8 cellular contexts compared by ENCODE assay signal in genomic region chr4:106898621-106899230, GRCh38.
A peak's percentile ranks its signal among the peaks of the same experiment; 100 is the strongest.
DNase-seq lines count a peak whose midpoint lies in the region; ATAC-seq and TF ChIP-seq lines count a peak whose summit lies in the region.

No MANE protein-coding gene starts in this region.

- TF ChIP-seq CTCF in omental fat pad (IDR thresholded peaks at IDR 0.05), result no peak

- no peak overlapping the region for H3K27ac ChIP-seq in SJSA1

- H3K4me1 ChIP-seq in SJSA1 (replicated peaks), result no peaks in the 10 kb centered on the region

- H3K27me3 ChIP-seq in SJSA1 (replicated peaks), result no peaks in the 10 kb centered on the region

- no peaks in the 10 kb centered on the region for H3K9me3 ChIP-seq in SJSA1 (replicated peaks)

- no peak overlapping the region for H3K4me3 ChIP-seq in SJSA1

- no peaks in the 10 kb centered on the region for H3K36me3 ChIP-seq in SJSA1

- ATAC-seq in GM19395 (IDR thresholded peaks at IDR 0.05; ENCODE audit: unreplicated experiment), result peak; percentile 90
- peak; percentile 84 for ATAC-seq in HG03565 (IDR thresholded peaks at IDR 0.05; ENCODE audit: unreplicated experiment)
- ATAC-seq in omental fat pad (ENCODE audit: low FRiP score), result no peak

- DNase-seq in NCI-H2171 treated with DMSO at 0.1 percent for 48 hours (lab: John Stamatoyannopoulos, UW) (peak; percentile 1), NCI-H2171 (lab: John Stamatoyannopoulos, UW) (no peak), SJSA1 (ENCODE audit: low read depth in 1 of 2, low spot score in 2 of 2) (peak; percentile 29 to 50), fibroblast of gingiva (ENCODE audit: low read depth) (peak; percentile 57), pulmonary artery endothelial cell (ENCODE audit: low read depth, low spot score) (peak; percentile 10), omental fat pad (ENCODE audit: low spot score) (no peak)

Comparison
In these comparisons a context has a peak if more than half of its experiments do, and no peak if none do; other contexts are left out.
1. DNase-seq: peak in NCI-H2171 treated with DMSO at 0.1 percent for 48 hours (single experiment), SJSA1 (2 of 2), fibroblast of gingiva (single experiment) and pulmonary artery endothelial cell (single experiment); none in NCI-H2171 (single experiment) and omental fat pad (single experiment).